1 cellular context compared by ENCODE assay signal in genomic region chr18:9242987-9243386, GRCh38.
TF ChIP-seq lines count a peak whose summit lies in the region.

No MANE protein-coding gene starts in this region.

TF ChIP-seq in GM12878, 131 proteins besides CTCF, POLR2A, EP300 and RAD21 (continued from another document):
- no peak for TF ChIP-seq ELK1 (IDR thresholded peaks at IDR 0.05; ENCODE audit: low read depth, low read length)
- no peak for TF ChIP-seq KLF5 (IDR thresholded peaks at IDR 0.05; ENCODE audit: partially characterized antibody)
- TF ChIP-seq RB1 (IDR thresholded peaks at IDR 0.05; ENCODE audit: borderline replicate concordance), result no peak
- TF ChIP-seq E2F4 (IDR thresholded peaks at IDR 0.05; ENCODE audit: low read depth, low read length), result no peak
- TF ChIP-seq, protein P1, sequence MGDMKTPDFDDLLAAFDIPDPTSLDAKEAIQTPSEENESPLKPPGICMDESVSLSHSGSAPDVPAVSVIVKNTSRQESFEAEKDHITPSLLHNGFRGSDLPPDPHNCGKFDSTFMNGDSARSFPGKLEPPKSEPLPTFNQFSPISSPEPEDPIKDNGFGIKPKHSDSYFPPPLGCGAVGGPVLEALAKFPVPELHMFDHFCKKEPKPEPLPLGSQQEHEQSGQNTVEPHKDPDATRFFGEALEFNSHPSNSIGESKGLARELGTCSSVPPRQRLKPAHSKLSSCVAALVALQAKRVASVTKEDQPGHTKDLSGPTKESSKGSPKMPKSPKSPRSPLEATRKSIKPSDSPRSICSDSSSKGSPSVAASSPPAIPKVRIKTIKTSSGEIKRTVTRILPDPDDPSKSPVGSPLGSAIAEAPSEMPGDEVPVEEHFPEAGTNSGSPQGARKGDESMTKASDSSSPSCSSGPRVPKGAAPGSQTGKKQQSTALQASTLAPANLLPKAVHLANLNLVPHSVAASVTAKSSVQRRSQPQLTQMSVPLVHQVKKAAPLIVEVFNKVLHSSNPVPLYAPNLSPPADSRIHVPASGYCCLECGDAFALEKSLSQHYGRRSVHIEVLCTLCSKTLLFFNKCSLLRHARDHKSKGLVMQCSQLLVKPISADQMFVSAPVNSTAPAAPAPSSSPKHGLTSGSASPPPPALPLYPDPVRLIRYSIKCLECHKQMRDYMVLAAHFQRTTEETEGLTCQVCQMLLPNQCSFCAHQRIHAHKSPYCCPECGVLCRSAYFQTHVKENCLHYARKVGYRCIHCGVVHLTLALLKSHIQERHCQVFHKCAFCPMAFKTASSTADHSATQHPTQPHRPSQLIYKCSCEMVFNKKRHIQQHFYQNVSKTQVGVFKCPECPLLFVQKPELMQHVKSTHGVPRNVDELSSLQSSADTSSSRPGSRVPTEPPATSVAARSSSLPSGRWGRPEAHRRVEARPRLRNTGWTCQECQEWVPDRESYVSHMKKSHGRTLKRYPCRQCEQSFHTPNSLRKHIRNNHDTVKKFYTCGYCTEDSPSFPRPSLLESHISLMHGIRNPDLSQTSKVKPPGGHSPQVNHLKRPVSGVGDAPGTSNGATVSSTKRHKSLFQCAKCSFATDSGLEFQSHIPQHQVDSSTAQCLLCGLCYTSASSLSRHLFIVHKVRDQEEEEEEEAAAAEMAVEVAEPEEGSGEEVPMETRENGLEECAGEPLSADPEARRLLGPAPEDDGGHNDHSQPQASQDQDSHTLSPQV (IDR thresholded peaks at IDR 0.05), result no peak
- no peak for TF ChIP-seq IKZF2 (IDR thresholded peaks at IDR 0.05)
- no peak for TF ChIP-seq USF1 (IDR thresholded peaks at IDR 0.05; ENCODE audit: borderline replicate concordance, extremely low read length, insufficient read depth, low read depth, low read length)
- no peak for TF ChIP-seq NR2C2 (IDR thresholded peaks at IDR 0.05; ENCODE audit: borderline replicate concordance, control insufficient read depth, insufficient read length, low read depth)
- TF ChIP-seq MYB (IDR thresholded peaks at IDR 0.05; ENCODE audit: borderline replicate concordance, low read depth, low read length), result no peak
- no peak for TF ChIP-seq NR2F1 (conservative IDR thresholded peaks at IDR 0.05)
- no peak for TF ChIP-seq NFYA (IDR thresholded peaks at IDR 0.05; ENCODE audit: borderline replicate concordance, low read depth, low read length)
